ENCODE assay signal across 2 cellular contexts in genomic region chr15:48798319-48798718, GRCh38.
TF ChIP-seq lines count a peak whose summit lies in the region.

No MANE protein-coding gene starts in this region.

TF ChIP-seq in HEK293, 187 proteins besides CTCF, POLR2A, EP300 and RAD21 (continued from another document and continues in another):
- no peak for TF ChIP-seq ZNF692 (tag by site-specific recombination; IDR thresholded peaks at IDR 0.05)
- TF ChIP-seq ZIC2 (tag by site-specific recombination; IDR thresholded peaks at IDR 0.05) = peak; percentile 53
- TF ChIP-seq GLIS1 (tag by site-specific recombination; IDR thresholded peaks at IDR 0.05) = no peak
- TF ChIP-seq PRDM10 (tag by site-specific recombination; IDR thresholded peaks at IDR 0.05) = peak; percentile 20; the same call in 1 of the 2 replicates
- no peak for TF ChIP-seq YY1 (tag by site-specific recombination; IDR thresholded peaks at IDR 0.05)
- peak; percentile 60; the same call in 1 of the 2 replicates for TF ChIP-seq ZNF366 (tag by site-specific recombination; conservative IDR thresholded peaks at IDR 0.05)
- no peak for TF ChIP-seq ZNF433 (tag by site-specific recombination; IDR thresholded peaks at IDR 0.05; ENCODE audit: low read depth)
- TF ChIP-seq ZXDB (tag by site-specific recombination; IDR thresholded peaks at IDR 0.05) = 0 out of 2 replicates have a peak, but pooled peaks have one; percentile 15
- 0 out of 2 replicates have a peak, but pooled peaks have one; percentile 28 for TF ChIP-seq HIC1 (tag by site-specific recombination; IDR thresholded peaks at IDR 0.05)
- TF ChIP-seq OSR2 (tag by site-specific recombination; IDR thresholded peaks at IDR 0.05) = peak; percentile 84
- peak; percentile 57 for TF ChIP-seq SP7 (tag by site-specific recombination; IDR thresholded peaks at IDR 0.05)
- TF ChIP-seq ZNF18 (tag by site-specific recombination; IDR thresholded peaks at IDR 0.05) = no peak
- no peak for TF ChIP-seq ZNF140 (tag by site-specific recombination; IDR thresholded peaks at IDR 0.05)
- no peak for TF ChIP-seq ZNF132 (tag by site-specific recombination; IDR thresholded peaks at IDR 0.05; ENCODE audit: borderline replicate concordance)
- TF ChIP-seq SP3 (tag by site-specific recombination; IDR thresholded peaks at IDR 0.05) = no peak
- TF ChIP-seq SCRT2 (tag by site-specific recombination; IDR thresholded peaks at IDR 0.05) = 0 out of 2 replicates have a peak, but pooled peaks have one; percentile 15
- peak; percentile 21; the same call in 1 of the 2 replicates for TF ChIP-seq FEZF1 (tag by site-specific recombination; IDR thresholded peaks at IDR 0.05)
- TF ChIP-seq ZNF843 (tag by site-specific recombination; IDR thresholded peaks at IDR 0.05) = peak; percentile 47; the same call in 1 of the 2 replicates

TF ChIP-seq in H1, 55 proteins besides CTCF, POLR2A, EP300 and RAD21 (continued from another document):
- TF ChIP-seq CHD7 (IDR thresholded peaks at IDR 0.05; ENCODE audit: insufficient replicate concordance, low read length) (no peak), TEAD4 (IDR thresholded peaks at IDR 0.05; ENCODE audit: low read depth, low read length) (0 out of 2 replicates have a peak, but pooled peaks have one; percentile 43), GTF2F1 (IDR thresholded peaks at IDR 0.05; ENCODE audit: borderline replicate concordance, low read depth, low read length) (no peak)
